In the genomic region with DNA sequence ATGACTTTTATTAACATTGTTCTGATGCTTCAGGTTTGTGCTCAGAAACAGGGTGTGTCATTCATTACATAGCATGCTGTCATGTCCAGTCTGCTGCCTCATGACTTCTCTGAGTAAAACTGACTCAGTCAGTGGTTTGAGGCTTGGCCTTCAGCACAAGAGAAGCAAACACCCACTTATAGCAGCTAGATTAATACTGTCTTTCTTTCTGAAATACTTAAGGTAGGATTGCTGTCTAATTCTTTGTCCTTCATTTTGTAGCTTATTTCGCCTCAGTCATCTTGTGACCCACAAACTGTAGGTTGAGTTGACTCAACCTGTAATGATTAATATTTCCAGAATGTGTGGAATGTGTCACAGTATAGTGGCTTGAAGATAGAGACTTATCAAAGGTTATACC, we compare ENCODE assay signal across 8 cellular contexts. TPM values are rescaled to one million over a fixed set of nuclear protein-coding genes. Genes with fewer than 3 reads are reported as not detected.
DNase-seq lines count a peak whose midpoint lies in the region; ATAC-seq and TF ChIP-seq lines count a peak whose summit lies in the region.

No MANE protein-coding gene starts in this region.

- no peaks in the 10 kb centered on the region for H3K36me3 ChIP-seq in CD8-positive, alpha-beta T cell (ENCODE audit: insufficient read depth, low read length)

- no peaks in the 10 kb centered on the region for H3K36me3 Mint-ChIP-seq in activated T-helper 17 cell treated with anti-CD3 and anti-CD28 coated beads, Interleukin-2, amount 50 U/mL, for 72 hours (ENCODE audit: low read depth)
- H3K36me3 Mint-ChIP-seq in CD8-positive, alpha-beta T cell = no peaks in the 10 kb centered on the region

- no peaks in the 10 kb centered on the region for H3K9me3 ChIP-seq in CD8-positive, alpha-beta T cell (ENCODE audit: low read length)

- no peaks in the 10 kb centered on the region for H3K9me3 Mint-ChIP-seq in activated T-helper 17 cell treated with anti-CD3 and anti-CD28 coated beads, Interleukin-2, amount 50 U/mL, for 72 hours
- peaks cover 2% of the 10 kb centered on the region for H3K9me3 Mint-ChIP-seq in CD8-positive, alpha-beta T cell

- H3K27me3 Mint-ChIP-seq in activated T-helper 17 cell treated with anti-CD3 and anti-CD28 coated beads, Interleukin-2, amount 50 U/mL, for 72 hours = no peaks in the 10 kb centered on the region
- no peaks in the 10 kb centered on the region for H3K27me3 Mint-ChIP-seq in CD8-positive, alpha-beta T cell (ENCODE audit: low read depth)

- intact Hi-C loops in CD8-positive, alpha-beta T cell (cut with DNase I, micrococcal nuclease) = no loop called here

- POLR2A ChIA-PET in CD8-positive, alpha-beta T cell (lab: Charles Lee) = no interaction called here

- no peak overlapping the region for H3K4me3 ChIP-seq in AG09309 (ENCODE audit: control insufficient read depth, low read depth, low read length)
- H3K4me3 ChIP-seq in CD8-positive, alpha-beta T cell (ENCODE audit: low read depth, low read length) = no peak overlapping the region

- peak; percentile 46 for ATAC-seq in HG02870 (IDR thresholded peaks at IDR 0.05; ENCODE audit: unreplicated experiment)
- peak; percentile 63 for ATAC-seq in activated T-helper 17 cell treated with anti-CD3 and anti-CD28 coated beads, Interleukin-2, amount 50 U/mL, for 72 hours (replicated peaks)
- ATAC-seq in CD8-positive, alpha-beta T cell = no peak

- no peaks in the 10 kb centered on the region for H3K4me1 ChIP-seq in CD8-positive, alpha-beta T cell (ENCODE audit: insufficient read depth, low read length)

- no peak for TF ChIP-seq CTCF in AG09309 (IDR thresholded peaks at IDR 0.05; ENCODE audit: control insufficient read depth, insufficient read depth, low read depth, low read length, missing control alignments)
- TF ChIP-seq CTCF in CD8-positive, alpha-beta T cell (IDR thresholded peaks at IDR 0.05) = no peak

- DNase-seq in AG09309 (ENCODE audit: low read depth) (peak; percentile 70), kidney glomerular epithelial cell (lab: John Stamatoyannopoulos, UW) (peak; percentile 74), hippocampal formation (lab: John Stamatoyannopoulos, UW) (no peak)
- no peak for DNase-seq in activated CD8-positive, alpha-beta memory T cell treated with anti-CD3 and anti-CD28 coated beads for 24 hours
- no peak for DNase-seq in CD8-positive, alpha-beta T cell
- no peak for DNase-seq in activated naive CD4-positive, alpha-beta T cell treated with anti-CD3 and anti-CD28 coated beads, Interleukin-2, amount 50 U/mL, for 16 hours

- no peak overlapping the region for H3K27ac Mint-ChIP-seq in activated T-helper 17 cell treated with anti-CD3 and anti-CD28 coated beads, Interleukin-2, amount 50 U/mL, for 72 hours
- no peak overlapping the region for H3K27ac Mint-ChIP-seq in CD8-positive, alpha-beta T cell

- H3K27me3 ChIP-seq in CD8-positive, alpha-beta T cell (ENCODE audit: insufficient read depth, low read length) = no peaks in the 10 kb centered on the region

- no peak overlapping the region for H3K27ac ChIP-seq in CD8-positive, alpha-beta T cell (ENCODE audit: low read depth, low read length)

- CTCF ChIA-PET in CD8-positive, alpha-beta T cell (lab: Charles Lee) = no interaction called here

- no peak overlapping the region for H3K4me3 Mint-ChIP-seq in activated T-helper 17 cell treated with anti-CD3 and anti-CD28 coated beads, Interleukin-2, amount 50 U/mL, for 72 hours
- no peak overlapping the region for H3K4me3 Mint-ChIP-seq in CD8-positive, alpha-beta T cell

- no peaks in the 10 kb centered on the region for H3K4me1 Mint-ChIP-seq in activated T-helper 17 cell treated with anti-CD3 and anti-CD28 coated beads, Interleukin-2, amount 50 U/mL, for 72 hours
- H3K4me1 Mint-ChIP-seq in CD8-positive, alpha-beta T cell (ENCODE audit: low read depth) = no peaks in the 10 kb centered on the region

RNA-seq across cellular contexts. Expression of a gene that starts 32.9 kb away (rescaled TPM):
- total RNA-seq in activated T-helper 17 cell treated with anti-CD3 and anti-CD28 coated beads, Interleukin-2, amount 50 U/mL, for 72 hours = under 1 TPM; 0.02 to 0.11 TPM
- total RNA-seq in CD8-positive, alpha-beta T cell = not detected

Comparison
In these comparisons a context has a peak if more than half of its experiments do, and no peak if none do; other contexts are left out.
1. DNase-seq: peak in AG09309 (single experiment) and kidney glomerular epithelial cell (single experiment); none in hippocampal formation (0 of 2), activated CD8-positive, alpha-beta memory T cell treated with anti-CD3 and anti-CD28 coated beads for 24 hours (single experiment), CD8-positive, alpha-beta T cell (0 of 7) and activated naive CD4-positive, alpha-beta T cell treated with anti-CD3 and anti-CD28 coated beads, Interleukin-2, amount 50 U/mL, for 16 hours (single experiment).